8 cellular contexts compared by ENCODE assay signal in the genomic region with DNA sequence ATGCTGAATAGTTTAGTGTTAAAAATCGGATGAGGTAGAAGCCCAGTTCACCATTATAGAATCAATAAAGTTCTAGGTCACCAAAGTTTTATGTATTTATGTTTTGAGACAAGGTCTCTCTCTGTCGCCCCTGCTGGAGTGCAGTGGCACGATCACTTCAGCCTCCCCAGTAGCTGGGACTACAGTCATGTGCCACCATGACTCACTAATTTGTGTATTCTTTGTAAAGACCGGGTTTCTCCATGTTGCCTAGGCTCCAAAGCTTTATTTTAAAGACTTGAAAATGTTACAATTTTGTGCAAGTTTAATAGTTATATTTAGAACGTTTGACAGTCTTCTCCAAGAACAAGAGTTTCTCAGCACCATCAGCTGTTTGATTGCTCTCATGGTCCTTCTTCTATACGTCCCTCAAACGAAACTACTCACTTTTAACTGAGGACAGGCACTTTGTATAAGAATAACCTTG. TPM values are rescaled to one million over a fixed set of nuclear protein-coding genes. Genes with fewer than 3 reads are reported as not detected.
DNase-seq lines count a peak whose midpoint lies in the region; ATAC-seq and TF ChIP-seq lines count a peak whose summit lies in the region.

No MANE protein-coding gene starts in this region.

- ATAC-seq in DND-41 (ENCODE audit: insufficient read depth, low read depth): peak; percentile 59; the same call in 1 of the 3 replicates
- ATAC-seq in activated CD4-positive, CD25-positive, alpha-beta regulatory T cell treated with anti-CD3 and anti-CD28 coated beads, Interleukin-2, amount 50 U/mL, for 24 hours: peak; percentile 92 to 99
- no peak for ATAC-seq in HG03442 (IDR thresholded peaks at IDR 0.05; ENCODE audit: unreplicated experiment)
- ATAC-seq in HG03432 (IDR thresholded peaks at IDR 0.05; ENCODE audit: unreplicated experiment): no peak
- no peak for ATAC-seq in HG02588 (IDR thresholded peaks at IDR 0.05; ENCODE audit: unreplicated experiment)

- no peak overlapping the region for H3K4me3 Mint-ChIP-seq in osteocyte (ENCODE audit: unreplicated experiment)

- H3K4me3 ChIP-seq in DND-41 (ENCODE audit: low read depth in 1 of 2, low read length in 2 of 2) (no peak overlapping the region), epithelial cell of esophagus (ENCODE audit: low read length) (no peak overlapping the region)

- H3K36me3 Mint-ChIP-seq in osteocyte (ENCODE audit: unreplicated experiment): peaks cover 22% of the 10 kb centered on the region

- H4K20me1 ChIP-seq in DND-41 (ENCODE audit: insufficient read depth, low read length): 0 out of 2 replicates have a peak, but pooled peaks cover 2% of the 10 kb centered on the region

- TF ChIP-seq RAD21 in Ishikawa (IDR thresholded peaks at IDR 0.05; ENCODE audit: low read depth): no peak

- no peaks in the 10 kb centered on the region for H3K27me3 Mint-ChIP-seq in osteocyte (ENCODE audit: unreplicated experiment)

- H2AFZ ChIP-seq in DND-41 (ENCODE audit: low read depth, low read length): no peak overlapping the region

- no peak for DNase-seq in DND-41
- DNase-seq in epithelial cell of esophagus (ENCODE audit: low read depth): peak; percentile 84
- DNase-seq in osteocyte (ENCODE audit: extremely low spot score, unreplicated experiment): no peak

- peaks cover 22% of the 10 kb centered on the region for H3K79me2 ChIP-seq in DND-41 (ENCODE audit: insufficient read depth, low read length)

- no peaks in the 10 kb centered on the region for H3K4me1 ChIP-seq in DND-41 (ENCODE audit: insufficient read depth, low read length)

- H3K27me3 ChIP-seq in DND-41 (ENCODE audit: insufficient read depth, low read length, poor library complexity): no peaks in the 10 kb centered on the region

- peaks cover 11% of the 10 kb centered on the region for H3K4me1 Mint-ChIP-seq in osteocyte (ENCODE audit: unreplicated experiment)

- H3K4me2 ChIP-seq in DND-41 (ENCODE audit: insufficient read depth, low read length): no peak overlapping the region

- peak overlapping the region; percentile 76 for H3K27ac Mint-ChIP-seq in osteocyte (ENCODE audit: unreplicated experiment)

- TF ChIP-seq CTCF in DND-41 (IDR thresholded peaks at IDR 0.05; ENCODE audit: borderline replicate concordance, extremely low read depth, low read length, poor library complexity, severe bottlenecking) (peak; percentile 47), epithelial cell of esophagus (IDR thresholded peaks at IDR 0.05; ENCODE audit: insufficient read depth, low read depth, low read length, missing control alignments) (peak; percentile 67), osteocyte (IDR thresholded peaks at IDR 0.05) (peak; percentile 60)

- no peak overlapping the region for H3K27ac ChIP-seq in DND-41 (ENCODE audit: low read length)

- H3K9ac ChIP-seq in DND-41 (ENCODE audit: low read depth, low read length): no peak overlapping the region

- no peaks in the 10 kb centered on the region for H3K9me3 Mint-ChIP-seq in osteocyte (ENCODE audit: unreplicated experiment)

- TF ChIP-seq EP300 in Ishikawa (IDR thresholded peaks at IDR 0.05; ENCODE audit: borderline replicate concordance): no peak

- peaks cover 84% of the 10 kb centered on the region for H3K36me3 ChIP-seq in DND-41 (ENCODE audit: insufficient read depth, low read length)

- no peaks in the 10 kb centered on the region for H3K9me3 ChIP-seq in DND-41 (ENCODE audit: insufficient read depth, low read length, severe bottlenecking)

TF ChIP-seq in Ishikawa, 13 proteins besides CTCF, POLR2A, EP300 and RAD21:
- TF ChIP-seq, protein P1, sequence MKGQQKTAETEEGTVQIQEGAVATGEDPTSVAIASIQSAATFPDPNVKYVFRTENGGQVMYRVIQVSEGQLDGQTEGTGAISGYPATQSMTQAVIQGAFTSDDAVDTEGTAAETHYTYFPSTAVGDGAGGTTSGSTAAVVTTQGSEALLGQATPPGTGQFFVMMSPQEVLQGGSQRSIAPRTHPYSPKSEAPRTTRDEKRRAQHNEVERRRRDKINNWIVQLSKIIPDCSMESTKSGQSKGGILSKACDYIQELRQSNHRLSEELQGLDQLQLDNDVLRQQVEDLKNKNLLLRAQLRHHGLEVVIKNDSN (IDR thresholded peaks at IDR 0.05): peak; percentile 65
- no peak for TF ChIP-seq TCF12 (IDR thresholded peaks at IDR 0.05; ENCODE audit: low read depth)

RNA-seq across cellular contexts. Expression of a gene that starts 32.1 kb away (rescaled TPM):
- 41.0 and 45.4 TPM in 2 replicates for total RNA-seq in osteocyte

RNA-seq across cellular contexts. Expression of a gene that starts 39.2 kb away (rescaled TPM):
- total RNA-seq in osteocyte: 79.7 and 83.0 TPM in 2 replicates

Comparison
In these comparisons a context has a peak if more than half of its experiments do, and no peak if none do; other contexts are left out.
1. ATAC-seq: peak in DND-41 (single experiment) and activated CD4-positive, CD25-positive, alpha-beta regulatory T cell treated with anti-CD3 and anti-CD28 coated beads, Interleukin-2, amount 50 U/mL, for 24 hours (2 of 2); none in HG03442 (single experiment), HG03432 (single experiment) and HG02588 (single experiment).
2. Peak in every context shown above with its lines, with median percentiles within 50 percentile points of each other: CTCF ChIP-seq.